Comparison of ENCODE assay signal across 8 cellular contexts in the genomic region with DNA sequence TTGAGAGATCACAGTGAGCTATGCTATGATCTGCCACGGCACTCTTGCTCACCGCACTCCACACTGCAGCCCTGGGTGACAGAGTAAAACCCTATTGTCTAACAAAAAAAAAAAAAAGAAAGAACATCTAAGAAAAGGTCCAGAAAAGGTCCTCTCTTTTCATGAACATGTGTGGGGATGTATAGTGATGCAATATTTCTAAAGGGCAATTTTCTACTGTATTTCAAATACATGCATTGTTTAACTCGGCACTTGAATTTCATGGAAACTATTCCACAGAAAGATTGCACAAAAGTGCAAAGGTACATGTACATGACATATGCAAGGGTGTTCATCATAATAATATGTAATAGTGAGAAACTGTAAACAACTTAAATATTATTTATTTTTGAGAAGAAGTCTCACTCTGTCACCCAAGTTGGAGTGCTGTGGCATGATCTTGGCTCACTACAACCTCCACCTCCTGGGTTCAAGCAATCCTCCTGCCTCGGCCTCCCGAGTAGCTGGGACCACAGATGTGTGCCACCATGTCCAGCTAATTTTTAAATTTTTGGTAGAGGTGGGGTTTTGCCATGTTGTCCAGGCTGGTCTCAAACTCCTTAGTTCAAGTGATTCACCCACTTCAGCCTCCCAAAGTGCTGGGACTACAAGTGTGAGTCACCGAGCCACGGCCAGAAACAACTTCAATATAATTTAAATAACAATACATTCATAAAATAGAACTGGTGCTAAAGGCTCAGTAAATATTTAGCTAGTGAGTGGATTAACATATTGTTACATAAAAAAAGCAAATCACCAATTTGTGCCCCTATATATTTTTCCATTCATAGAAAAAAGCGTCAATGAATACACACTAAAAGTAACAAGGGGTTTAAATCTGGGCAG. TPM values are rescaled to one million over a fixed set of nuclear protein-coding genes. Genes with fewer than 3 reads are reported as not detected.
DNase-seq lines count a peak whose midpoint lies in the region; ATAC-seq and TF ChIP-seq lines count a peak whose summit lies in the region.

No MANE protein-coding gene starts in this region.

- CTCF ChIA-PET in HCT116 (lab: Charles Lee): interaction anchor here (1.2 to 1.7 kb wide), 3 partner anchors 8 to 26 kb away, joined by 4 to 11 read pairs (median 5); partner anchors contain the start of gene NOLC1

- peaks cover 35% of the 10 kb centered on the region for H3K36me3 Mint-ChIP-seq in activated T-helper 17 cell treated with anti-CD3 and anti-CD28 coated beads, Interleukin-2, amount 50 U/mL, for 72 hours (ENCODE audit: low read depth)

- peak; percentile 34 for DNase-seq in AG10803 (ENCODE audit: low read depth)
- no peak for DNase-seq in HCT116 (ENCODE audit: low read depth, low spot score)
- no peak for DNase-seq in left lung
- DNase-seq in Right ventricle myocardium superior: no peak
- DNase-seq in NCI-H1436 treated with DMSO at 0.1 percent for 48 hours (lab: John Stamatoyannopoulos, UW): no peak

- H4K20me1 ChIP-seq in HCT116 (ENCODE audit: insufficient read depth): peaks cover 20% of the 10 kb centered on the region; the same call in 1 of the 2 replicates

- no peaks in the 10 kb centered on the region for H3K27me3 Mint-ChIP-seq in activated T-helper 17 cell treated with anti-CD3 and anti-CD28 coated beads, Interleukin-2, amount 50 U/mL, for 72 hours

- peak overlapping the region; percentile 87 for H3K4me2 ChIP-seq in HCT116 (ENCODE audit: low read length)

- ATAC-seq in HCT116 (no peak), left lung (no peak), GM21423 (IDR thresholded peaks at IDR 0.05; ENCODE audit: unreplicated experiment) (no peak), Right ventricle myocardium superior (ENCODE audit: poor library complexity) (no peak), HG02938 (IDR thresholded peaks at IDR 0.05; ENCODE audit: unreplicated experiment) (no peak)
- no peak for ATAC-seq in activated T-helper 17 cell treated with anti-CD3 and anti-CD28 coated beads, Interleukin-2, amount 50 U/mL, for 72 hours (replicated peaks)

- H3K27ac ChIP-seq in HCT116 (ENCODE audit: low read depth, low read length) (peak overlapping the region; percentile 98; the same call in 1 of the 2 replicates), left lung (peak overlapping the region; percentile 9 to 95)

- H3K9me3 ChIP-seq in HCT116 (ENCODE audit: control insufficient read depth in 1 of 2, insufficient read depth in 1 of 2, low read depth in 1 of 2, low read length in 2 of 2) (no peaks in the 10 kb centered on the region), left lung (no peaks in the 10 kb centered on the region)

- TF ChIP-seq CTCF in AG10803 (conservative IDR thresholded peaks at IDR 0.05; ENCODE audit: low read length) (no peak), HCT116 (IDR thresholded peaks at IDR 0.05 in 2 of 3, conservative IDR thresholded peaks at IDR 0.05 in 1 of 3; ENCODE audit: borderline replicate concordance in 1 of 3, insufficient read depth in 1 of 3, low read depth in 2 of 3, low read length in 2 of 3) (no peak), left lung (IDR thresholded peaks at IDR 0.05) (no peak)

- H3K36me3 ChIP-seq in HCT116 (ENCODE audit: control insufficient read depth in 1 of 2, insufficient read depth in 2 of 2, low read length in 2 of 2) (peaks cover 0 to 25% of the 10 kb centered on the region in 2 experiments; a peak in 2 of 4 replicates), left lung (no peaks in the 10 kb centered on the region)

- H3K27me3 ChIP-seq in HCT116 (ENCODE audit: insufficient read depth, low read length) (no peaks in the 10 kb centered on the region), left lung (no peaks in the 10 kb centered on the region)

- peak overlapping the region; percentile 19 for H2AFZ ChIP-seq in HCT116 (ENCODE audit: low read depth, low read length, poor library complexity, severe bottlenecking)

- no peak overlapping the region for H3K4me3 ChIP-seq in AG10803 (ENCODE audit: low read length)
- peak overlapping the region; percentile 93; a peak in 3 of 4 replicates for H3K4me3 ChIP-seq in HCT116 (replicated peaks in 1 of 2; ENCODE audit: low read depth in 1 of 2, low read length in 2 of 2)
- no peak overlapping the region for H3K4me3 ChIP-seq in left lung

- H3K9ac ChIP-seq in HCT116 (ENCODE audit: low read length): peak overlapping the region; percentile 99

- H3K9me3 Mint-ChIP-seq in activated T-helper 17 cell treated with anti-CD3 and anti-CD28 coated beads, Interleukin-2, amount 50 U/mL, for 72 hours: no peaks in the 10 kb centered on the region

- H3K79me2 ChIP-seq in HCT116 (ENCODE audit: insufficient read depth, low read length): peaks cover 37% of the 10 kb centered on the region

- peak overlapping the region; percentile 96 for H3K27ac Mint-ChIP-seq in activated T-helper 17 cell treated with anti-CD3 and anti-CD28 coated beads, Interleukin-2, amount 50 U/mL, for 72 hours

- peaks cover 27% of the 10 kb centered on the region for H3K4me1 Mint-ChIP-seq in activated T-helper 17 cell treated with anti-CD3 and anti-CD28 coated beads, Interleukin-2, amount 50 U/mL, for 72 hours

- no peak for TF ChIP-seq RAD21 in HCT116 (IDR thresholded peaks at IDR 0.05; ENCODE audit: low read depth)

- no TSS peak for BruUV-seq in HCT116 (replicated peaks; lab: Mats Ljungman, UMichigan)

- H3K4me1 ChIP-seq in HCT116 (ENCODE audit: control insufficient read depth in 1 of 2, insufficient read depth in 2 of 2, low read length in 2 of 2) (peaks cover 27 to 49% of the 10 kb centered on the region in 2 experiments), left lung (peaks cover 17 to 44% of the 10 kb centered on the region in 2 donors)

- POLR2A ChIA-PET in HCT116 (lab: Charles Lee): interaction anchor here (1.5 kb wide), 1 partner anchor 17 kb away, joined by 4 read pairs; no protein-coding TSS in a partner anchor

- peak overlapping the region; percentile 98 for H3K4me3 Mint-ChIP-seq in activated T-helper 17 cell treated with anti-CD3 and anti-CD28 coated beads, Interleukin-2, amount 50 U/mL, for 72 hours

- peak; percentile 4 for TF ChIP-seq POLR2A in HCT116 (IDR thresholded peaks at IDR 0.05; ENCODE audit: borderline replicate concordance, extremely low read depth, insufficient read depth, insufficient read length)

- intact Hi-C loops in HCT116 (cut with micrococcal nuclease): loop anchor here (1.0 kb wide), 2 partner anchors 21 to 75 kb away; partner anchors contain the start of genes ARMH3 and NOLC1
- intact Hi-C loops in left lung (cut with DNase I): no loop called here
- intact Hi-C loops in Right ventricle myocardium superior (cut with DNase I): no loop called here

- no peaks in the 10 kb centered on the region for H3K9me2 ChIP-seq in HCT116 (ENCODE audit: insufficient read depth)

- RAD21 ChIA-PET in HCT116 (lab: Charles Lee; ENCODE audit: low non-redundant PET in 1 of 2, low total read pairs in 2 of 2, uncharacterized antibody in 2 of 2, unreplicated experiment in 2 of 2): interaction anchor here in 1 of 2 experiments (0.7 kb wide), 1 partner anchor 20 kb away, joined by 3 read pairs; no protein-coding TSS in a partner anchor

TF ChIP-seq in HCT116, 20 proteins besides CTCF, POLR2A, EP300 and RAD21 (continues in another document):
- TF ChIP-seq YY1 (IDR thresholded peaks at IDR 0.05; ENCODE audit: extremely low read depth, insufficient replicate concordance, low read depth, low read length): no peak
- TF ChIP-seq EZH2phosphoT487 (IDR thresholded peaks at IDR 0.05; ENCODE audit: borderline replicate concordance): no peak
- no peak for TF ChIP-seq ELF1 (IDR thresholded peaks at IDR 0.05; ENCODE audit: borderline replicate concordance, low read depth)
- TF ChIP-seq SP1 (IDR thresholded peaks at IDR 0.05; ENCODE audit: low read depth): no peak
- TF ChIP-seq ZFX (IDR thresholded peaks at IDR 0.05): no peak
- TF ChIP-seq ZNF274 (IDR thresholded peaks at IDR 0.05; ENCODE audit: low read depth, low read length): no peak
- TF ChIP-seq SRF (IDR thresholded peaks at IDR 0.05; ENCODE audit: low read depth): no peak
- no peak for TF ChIP-seq CBX3 (IDR thresholded peaks at IDR 0.05; ENCODE audit: low read depth)
- TF ChIP-seq EZH2 (IDR thresholded peaks at IDR 0.05): no peak
- TF ChIP-seq, protein P1, sequence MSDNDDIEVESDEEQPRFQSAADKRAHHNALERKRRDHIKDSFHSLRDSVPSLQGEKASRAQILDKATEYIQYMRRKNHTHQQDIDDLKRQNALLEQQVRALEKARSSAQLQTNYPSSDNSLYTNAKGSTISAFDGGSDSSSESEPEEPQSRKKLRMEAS (IDR thresholded peaks at IDR 0.05): no peak

RNA-seq across cellular contexts. Expression of gene PPRC1, which starts 1.3 kb away (rescaled TPM):
- 93.0 TPM for total RNA-seq in HCT116 (2021; ENCODE audit: unreplicated experiment)
- polyA plus RNA-seq in HCT116 (2012): 54.7 and 57.7 TPM in 2 replicates
- total RNA-seq in activated T-helper 17 cell treated with anti-CD3 and anti-CD28 coated beads, Interleukin-2, amount 50 U/mL, for 72 hours: 10 to 100 TPM; 34.5 to 71.3 TPM
- total RNA-seq in left lung: 10 to 100 TPM; 27.8 to 41.8 TPM
- total RNA-seq in Right ventricle myocardium superior: 10.5 TPM

RNA-seq across cellular contexts. Expression of gene LDB1, which starts 11.4 kb away (rescaled TPM):
- total RNA-seq in HCT116 (2021; ENCODE audit: unreplicated experiment): 63.9 TPM
- polyA plus RNA-seq in HCT116 (2012): 55.1 and 61.6 TPM in 2 replicates
- 10 to 100 TPM; 93.6 to 99.1 TPM for total RNA-seq in activated T-helper 17 cell treated with anti-CD3 and anti-CD28 coated beads, Interleukin-2, amount 50 U/mL, for 72 hours
- 10 to 100 TPM; 40.3 to 51.0 TPM for total RNA-seq in left lung
- 56.2 TPM for total RNA-seq in Right ventricle myocardium superior

RNA-seq across cellular contexts. Expression of gene NOLC1, which starts 20.7 kb away (rescaled TPM):
- total RNA-seq in HCT116 (2021; ENCODE audit: unreplicated experiment) (231 TPM), left lung (10 to 100 TPM; 34.1 to 55.3 TPM), Right ventricle myocardium superior (22.8 TPM)
- 108 and 121 TPM in 2 replicates for polyA plus RNA-seq in HCT116 (2012)
- 100 to 1,000 TPM in 1 of 2 donors, 10 to 100 TPM in 1; 76.9 to 168 TPM for total RNA-seq in activated T-helper 17 cell treated with anti-CD3 and anti-CD28 coated beads, Interleukin-2, amount 50 U/mL, for 72 hours

Comparison
In these comparisons a context has a peak if more than half of its experiments do, and no peak if none do; other contexts are left out.
1. H3K4me3 ChIP-seq: peak in HCT116 (2 of 2); none in AG10803 (single experiment) and left lung (0 of 2).